In genomic region chr7:22083711-22084289, GRCh38 we compare ENCODE assay signal across 8 cellular contexts.
DNase-seq lines count a peak whose midpoint lies in the region; ATAC-seq and TF ChIP-seq lines count a peak whose summit lies in the region.

No MANE protein-coding gene starts in this region.

- DNase-seq in activated naive CD4-positive, alpha-beta T cell (lab: John Stamatoyannopoulos, UW) = no peak
- DNase-seq in adrenal gland (peak in 6 of 7 donors; percentile 25 to 50 (median 29)), kidney epithelial cell (ENCODE audit: low read depth) (no peak), suprapubic skin (ENCODE audit: low spot score in 2 of 2) (no peak), NCI-H187 treated with DMSO at 0.1 percent for 48 hours (lab: John Stamatoyannopoulos, UW) (no peak), NCI-H1092 (lab: John Stamatoyannopoulos, UW) (no peak)

- TF ChIP-seq EP300 in suprapubic skin (IDR thresholded peaks at IDR 0.05) = no peak

- no peaks in the 10 kb centered on the region for H3K36me3 Mint-ChIP-seq in activated naive CD4-positive, alpha-beta T cell treated with anti-CD3 and anti-CD28 coated beads, Interleukin-2, amount 50 U/mL, for 24 hours

- H3K9me3 ChIP-seq in adrenal gland (replicated peaks in 1 of 3) = no peaks in the 10 kb centered on the region
- H3K9me3 ChIP-seq in suprapubic skin = no peaks in the 10 kb centered on the region

- H3K9me3 Mint-ChIP-seq in activated naive CD4-positive, alpha-beta T cell treated with anti-CD3 and anti-CD28 coated beads, Interleukin-2, amount 50 U/mL, for 24 hours = no peaks in the 10 kb centered on the region

- H3K27ac ChIP-seq in adrenal gland (peak overlapping the region in 4 of 5 donors; percentile 76 to 89 (median 82)), suprapubic skin (peak overlapping the region; percentile 82)

- H3K27me3 Mint-ChIP-seq in activated naive CD4-positive, alpha-beta T cell treated with anti-CD3 and anti-CD28 coated beads, Interleukin-2, amount 50 U/mL, for 24 hours = peaks cover 4% of the 10 kb centered on the region

- H3K4me1 ChIP-seq in adrenal gland (replicated peaks in 1 of 2) (peaks cover 5 to 8% of the 10 kb centered on the region in 2 donors), suprapubic skin (peaks cover 16% of the 10 kb centered on the region)

- WGBS in adrenal gland, 4 donors = 24 to 34% (median 27%) methylated on average over 9 to 10 of the region's 10 CpGs
- WGBS in suprapubic skin = 25% methylated on average over 8 of the region's 10 CpGs

- TF ChIP-seq POLR2A in adrenal gland (IDR thresholded peaks at IDR 0.05) (no peak), suprapubic skin (IDR thresholded peaks at IDR 0.05) (no peak)

- H3K27ac Mint-ChIP-seq in activated naive CD4-positive, alpha-beta T cell treated with anti-CD3 and anti-CD28 coated beads, Interleukin-2, amount 50 U/mL, for 24 hours = no peak overlapping the region

- intact Hi-C loops in adrenal gland (cut with DNase I) = no loop called here

- H3K4me3 ChIP-seq in adrenal gland = peak overlapping the region; percentile 18 to 73 (median 46)
- peak overlapping the region; percentile 61 for H3K4me3 ChIP-seq in kidney epithelial cell (ENCODE audit: low read depth, low read length)
- H3K4me3 ChIP-seq in suprapubic skin = peak overlapping the region; percentile 66

- peak overlapping the region; percentile 84 for H3K4me3 Mint-ChIP-seq in activated naive CD4-positive, alpha-beta T cell treated with anti-CD3 and anti-CD28 coated beads, Interleukin-2, amount 50 U/mL, for 24 hours

- TF ChIP-seq CTCF in adrenal gland (IDR thresholded peaks at IDR 0.05) (no peak), kidney epithelial cell (IDR thresholded peaks at IDR 0.05; ENCODE audit: insufficient read depth, low read length, poor library complexity, severe bottlenecking) (no peak), suprapubic skin (IDR thresholded peaks at IDR 0.05) (no peak)

- no peaks in the 10 kb centered on the region for H3K36me3 ChIP-seq in adrenal gland (replicated peaks in 1 of 2)
- H3K36me3 ChIP-seq in kidney epithelial cell (ENCODE audit: control insufficient read depth, insufficient read depth, low read length) = no peaks in the 10 kb centered on the region
- H3K36me3 ChIP-seq in suprapubic skin = no peaks in the 10 kb centered on the region

- H3K4me1 Mint-ChIP-seq in activated naive CD4-positive, alpha-beta T cell treated with anti-CD3 and anti-CD28 coated beads, Interleukin-2, amount 50 U/mL, for 24 hours = peaks cover 15% of the 10 kb centered on the region

- H3K27me3 ChIP-seq in adrenal gland = no peaks in the 10 kb centered on the region
- H3K27me3 ChIP-seq in kidney epithelial cell (ENCODE audit: control insufficient read depth, insufficient read depth, low read length) = no peaks in the 10 kb centered on the region
- H3K27me3 ChIP-seq in suprapubic skin = peaks cover 8% of the 10 kb centered on the region

- ATAC-seq in GM19467 (IDR thresholded peaks at IDR 0.05; ENCODE audit: unreplicated experiment) = no peak

Comparison
In these comparisons a context has a peak if more than half of its experiments do, and no peak if none do; other contexts are left out.
1. DNase-seq: peak in adrenal gland (6 of 7); none in activated naive CD4-positive, alpha-beta T cell (0 of 4), kidney epithelial cell (single experiment), suprapubic skin (0 of 2), NCI-H187 treated with DMSO at 0.1 percent for 48 hours (single experiment) and NCI-H1092 (single experiment).
2. Peak in every context shown above with its lines, with median percentiles within 50 percentile points of each other: H3K4me3 ChIP-seq.